1 cellular context compared by ENCODE assay signal in the genomic region with DNA sequence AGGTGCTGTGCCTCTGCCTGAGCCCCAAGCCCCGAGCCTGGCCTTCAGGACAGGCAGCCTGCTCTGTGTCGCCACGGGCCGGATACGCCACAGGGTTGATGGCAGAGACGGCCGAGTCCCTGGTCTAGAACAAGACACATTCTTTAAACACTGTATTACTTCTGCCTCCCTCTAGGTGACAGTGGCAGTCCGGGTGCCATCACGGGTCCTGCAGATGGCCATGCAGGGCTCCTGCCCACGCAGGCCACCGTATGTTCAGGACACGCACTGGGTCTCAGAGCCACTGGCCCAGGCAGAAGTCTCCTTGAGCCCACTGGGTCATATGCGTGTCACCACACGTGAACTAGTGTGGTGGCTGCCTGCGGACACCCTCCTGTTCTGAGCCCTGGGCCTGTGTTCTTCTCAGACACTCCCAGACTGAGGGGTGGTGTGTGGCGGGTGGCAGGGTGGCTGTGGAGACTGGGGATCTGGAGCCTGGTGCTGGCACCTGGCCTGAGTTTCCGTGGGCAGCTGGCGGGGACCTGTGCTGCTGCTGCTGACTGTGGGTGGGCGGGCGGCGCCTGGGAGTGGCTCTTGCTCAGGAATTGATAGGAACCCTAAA.
A peak's percentile ranks its signal among the peaks of the same experiment; 100 is the strongest.
TF ChIP-seq lines count a peak whose summit lies in the region.

No MANE protein-coding gene starts in this region.

TF ChIP-seq in H1, 55 proteins besides CTCF, POLR2A, EP300 and RAD21:
- TF ChIP-seq EGR1 (IDR thresholded peaks at IDR 0.05; ENCODE audit: borderline replicate concordance, low read depth, low read length) (0 out of 2 replicates have a peak, but pooled peaks have one; percentile 25), SRF (IDR thresholded peaks at IDR 0.05; ENCODE audit: low read depth, low read length) (no peak)
TF ChIP-seq in H1: peak in this region for 1.
